10 cellular contexts compared by ENCODE assay signal in the genomic region with DNA sequence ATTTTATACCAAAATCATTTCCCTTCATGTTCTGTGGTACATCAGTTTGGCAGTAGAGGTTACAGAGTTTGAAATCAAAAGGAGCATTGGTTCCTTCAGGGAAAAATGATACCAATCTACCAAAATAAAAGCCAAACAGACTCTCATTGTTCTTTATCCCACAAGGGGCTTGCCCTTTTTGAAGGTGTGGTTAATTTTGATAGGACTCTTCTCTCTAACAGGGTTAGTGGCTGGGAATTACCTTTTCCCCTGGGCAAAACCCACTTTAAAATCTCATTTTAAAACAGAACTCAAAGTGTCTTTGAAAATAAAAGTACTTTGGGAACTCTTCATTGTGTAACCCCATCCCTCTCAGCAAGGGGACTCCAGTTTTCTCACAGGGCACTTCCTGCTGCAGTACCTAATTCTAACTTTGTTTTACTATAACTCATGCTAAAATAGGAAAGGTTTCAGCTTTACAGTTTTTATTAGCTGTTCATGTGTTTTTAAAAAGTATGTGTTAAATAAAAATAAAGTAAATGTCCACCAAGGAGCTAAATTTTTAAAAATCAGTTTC. TPM values are rescaled to one million over a fixed set of nuclear protein-coding genes. Genes with fewer than 3 reads are reported as not detected.
DNase-seq lines count a peak whose midpoint lies in the region; ATAC-seq and TF ChIP-seq lines count a peak whose summit lies in the region.
"Had no signal": no experiment of that assay in that cellular context is flagged by ENCODE, and none has a peak within 500 bp of the region (broad histone marks: within the 10 kb centered on the region; RNA-seq: fewer than 3 reads in every experiment).

No MANE protein-coding gene starts in this region.

- no peak overlapping the region for H3K4me3 ChIP-seq in NB4 (ENCODE audit: low read depth, low read length)

- ATAC-seq in esophagus mucosa, result no peak

- TF ChIP-seq CTCF in NB4 (IDR thresholded peaks at IDR 0.05; ENCODE audit: low read depth, low read length), result no peak

- peak; percentile 34 for DNase-seq in NCI-H2171 treated with DMSO at 0.1 percent for 48 hours (lab: John Stamatoyannopoulos, UW)
- DNase-seq in NCI-H2171 (lab: John Stamatoyannopoulos, UW), result no peak
- peak; percentile 27 for DNase-seq in NB4 (ENCODE audit: low read depth)
- no peak for DNase-seq in substantia nigra (lab: John Stamatoyannopoulos, UW)
- no peak for DNase-seq in NCI-H1417 treated with DMSO at 0.1 percent for 48 hours (lab: John Stamatoyannopoulos, UW)
- DNase-seq in NCI-H1694 treated with DMSO at 0.1 percent for 48 hours (lab: John Stamatoyannopoulos, UW), result no peak
- DNase-seq: Karpas-422, NCI-H2081 treated with DMSO at 0.1 percent for 48 hours had no signal

- no peak for TF ChIP-seq POLR2A in NB4 (IDR thresholded peaks at IDR 0.05; ENCODE audit: extremely low read depth, insufficient read length)

- peak overlapping the region; percentile 88 for H3K27ac ChIP-seq in cingulate gyrus (ENCODE audit: low read depth, low read length)
- H3K27ac ChIP-seq in substantia nigra (ENCODE audit: low read depth, low read length, poor library complexity, severe bottlenecking), result peak overlapping the region; percentile 95

RNA-seq across cellular contexts. Expression of a gene that starts 30.6 kb away (rescaled TPM):
- 19.2 TPM for total RNA-seq in esophagus mucosa

Comparison
In these comparisons a context has a peak if more than half of its experiments do, and no peak if none do; other contexts are left out.
1. DNase-seq: peak in NCI-H2171 treated with DMSO at 0.1 percent for 48 hours (single experiment) and NB4 (single experiment); none in NCI-H2171 (single experiment), substantia nigra (0 of 49), NCI-H1417 treated with DMSO at 0.1 percent for 48 hours (single experiment) and NCI-H1694 treated with DMSO at 0.1 percent for 48 hours (single experiment).